ENCODE assay signal across 1 cellular context in the genomic region with DNA sequence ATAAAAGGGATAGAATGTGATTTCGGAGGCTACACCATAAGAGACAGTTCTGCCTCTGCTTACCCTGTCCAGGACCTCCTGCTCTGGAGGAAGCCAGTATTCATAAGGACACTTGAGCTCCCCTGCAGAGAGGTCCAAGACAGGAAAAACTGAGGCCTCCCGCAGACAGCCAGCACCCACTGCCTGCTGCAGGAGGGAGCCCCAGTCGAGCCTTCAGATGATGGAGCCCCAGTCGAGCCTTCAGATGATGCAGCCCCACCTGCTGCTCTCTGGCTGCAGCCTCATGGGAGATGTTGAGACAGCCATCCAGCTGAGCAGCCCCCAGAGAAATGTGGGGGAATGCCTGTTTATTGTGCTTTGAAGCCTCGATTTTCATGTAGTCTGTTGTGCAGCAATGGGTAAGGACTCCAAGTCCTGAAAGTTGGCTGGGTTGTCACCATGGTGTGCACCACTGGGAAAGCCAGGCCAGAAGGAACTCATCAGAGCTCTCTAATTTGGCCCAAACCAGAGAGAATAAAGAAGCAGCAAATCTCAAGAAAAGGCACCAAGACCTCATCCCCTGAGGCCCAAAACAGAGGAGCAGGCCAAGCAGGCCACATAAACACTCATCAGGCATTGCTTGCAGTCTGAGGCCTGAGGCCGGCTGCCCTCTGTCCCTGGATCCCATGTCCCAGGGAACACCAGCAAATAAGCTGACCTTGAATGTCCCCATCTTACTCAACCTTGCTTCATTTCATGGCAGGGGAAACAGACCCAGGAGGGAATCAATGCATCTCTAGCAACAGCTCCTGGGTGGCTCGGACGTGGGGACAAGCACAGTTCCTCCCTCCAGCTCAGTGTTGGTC.
TF ChIP-seq lines count a peak whose summit lies in the region.

No MANE protein-coding gene starts in this region.

TF ChIP-seq in K562, 482 proteins besides CTCF, POLR2A, EP300 and RAD21:
- TF ChIP-seq CBX3 (IDR thresholded peaks at IDR 0.05; ENCODE audit: borderline replicate concordance in 1 of 2, low read length in 2 of 2) (peak in 1 of 2 experiments; percentile 95; a peak in 1 of 3 replicates), ZNF695 (CRISPR knock-in tag; IDR thresholded peaks at IDR 0.05) (no peak), TRIM24 (IDR thresholded peaks at IDR 0.05) (peak in 1 of 2 experiments; percentile 11; a peak in 1 of 4 replicates), TRIM28 (IDR thresholded peaks at IDR 0.05) (peak; percentile 84), TAL1 (IDR thresholded peaks at IDR 0.05) (no peak), ZFP36 (IDR thresholded peaks at IDR 0.05; ENCODE audit: low read depth, low read length, partially characterized antibody) (peak; percentile 61), YY1 (IDR thresholded peaks at IDR 0.05; ENCODE audit: borderline replicate concordance in 1 of 3, control insufficient read depth in 1 of 3, extremely low read depth in 1 of 3, insufficient read depth in 3 of 3, insufficient read length in 1 of 3, insufficient replicate concordance in 2 of 3, low read depth in 1 of 3, low read length in 2 of 3) (peak in 1 of 3 experiments; percentile 14)
- TF ChIP-seq, protein P1, sequence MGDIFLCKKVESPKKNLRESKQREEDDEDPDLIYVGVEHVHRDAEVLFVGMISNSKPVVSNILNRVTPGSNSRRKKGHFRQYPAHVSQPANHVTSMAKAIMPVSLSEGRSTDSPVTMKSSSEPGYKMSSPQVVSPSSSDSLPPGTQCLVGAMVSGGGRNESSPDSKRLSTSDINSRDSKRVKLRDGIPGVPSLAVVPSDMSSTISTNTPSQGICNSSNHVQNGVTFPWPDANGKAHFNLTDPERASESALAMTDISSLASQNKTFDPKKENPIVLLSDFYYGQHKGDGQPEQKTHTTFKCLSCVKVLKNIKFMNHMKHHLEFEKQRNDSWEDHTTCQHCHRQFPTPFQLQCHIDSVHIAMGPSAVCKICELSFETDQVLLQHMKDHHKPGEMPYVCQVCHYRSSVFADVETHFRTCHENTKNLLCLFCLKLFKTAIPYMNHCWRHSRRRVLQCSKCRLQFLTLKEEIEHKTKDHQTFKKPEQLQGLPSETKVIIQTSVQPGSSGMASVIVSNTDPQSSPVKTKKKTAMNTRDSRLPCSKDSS (IDR thresholded peaks at IDR 0.05; ENCODE audit: low read depth, partially characterized antibody): peak; percentile 79
